15 cellular contexts compared by ENCODE assay signal in genomic region chr9:71944754-71945409, GRCh38. TPM values are rescaled to one million over a fixed set of nuclear protein-coding genes. Genes with fewer than 3 reads are reported as not detected.
A peak's percentile ranks its signal among the peaks of the same experiment; 100 is the strongest.
DNase-seq lines count a peak whose midpoint lies in the region; ATAC-seq and TF ChIP-seq lines count a peak whose summit lies in the region.
"Had no signal": no experiment of that assay in that cellular context is flagged by ENCODE, and none has a peak within 500 bp of the region (broad histone marks: within the 10 kb centered on the region; RNA-seq: fewer than 3 reads in every experiment).

No MANE protein-coding gene starts in this region.

- CTCF ChIA-PET in activated CD4-positive, alpha-beta T cell treated with anti-CD3 and anti-CD28 coated beads for 36 hours (lab: Charles Lee), result interaction anchor here (1.8 kb wide), 1 partner anchor 10 kb away, joined by 3 read pairs; no protein-coding TSS in a partner anchor

- no peak overlapping the region for H3K4me3 ChIP-seq in mucosa of descending colon
- no peak overlapping the region for H3K4me3 ChIP-seq in coronary artery
- H3K4me3 ChIP-seq: BLaER1 treated with 17β-estradiol and CSF1 and Interleukin-3, amounts not matched to agents 10 nM and 100 nM; SJSA1 had no signal

- H3K4me3 Mint-ChIP-seq in type B pancreatic cell, result peak overlapping the region; percentile 57
- H3K4me3 Mint-ChIP-seq in activated CD4-positive, alpha-beta T cell treated with anti-CD3 and anti-CD28 coated beads for 36 hours, result no peak overlapping the region
- H3K4me3 Mint-ChIP-seq: activated CD8-positive, alpha-beta T cell treated with anti-CD3 and anti-CD28 coated beads for 36 hours; activated T-helper 17 cell treated with anti-CD3 and anti-CD28 coated beads, Interleukin-2, amount 50 U/mL, for 72 hours had no signal

- POLR2A ChIA-PET in activated CD4-positive, alpha-beta T cell treated with anti-CD3 and anti-CD28 coated beads for 36 hours (lab: Charles Lee), result no interaction called here

- peaks cover 24% of the 10 kb centered on the region for H3K4me1 Mint-ChIP-seq in type B pancreatic cell (ENCODE audit: unreplicated experiment)
- H3K4me1 Mint-ChIP-seq in activated CD4-positive, alpha-beta T cell treated with anti-CD3 and anti-CD28 coated beads for 36 hours, result peaks cover 10% of the 10 kb centered on the region
- H3K4me1 Mint-ChIP-seq: activated T-helper 17 cell treated with anti-CD3 and anti-CD28 coated beads, Interleukin-2, amount 50 U/mL, for 72 hours had no signal

- no peaks in the 10 kb centered on the region for H3K27me3 Mint-ChIP-seq in type B pancreatic cell
- no peaks in the 10 kb centered on the region for H3K27me3 Mint-ChIP-seq in activated CD4-positive, alpha-beta T cell treated with anti-CD3 and anti-CD28 coated beads for 36 hours
- H3K27me3 Mint-ChIP-seq: activated CD8-positive, alpha-beta T cell treated with anti-CD3 and anti-CD28 coated beads for 36 hours; activated T-helper 17 cell treated with anti-CD3 and anti-CD28 coated beads, Interleukin-2, amount 50 U/mL, for 72 hours had no signal

- H3K27ac Mint-ChIP-seq in type B pancreatic cell, result peak overlapping the region; percentile 81
- no peak overlapping the region for H3K27ac Mint-ChIP-seq in activated CD4-positive, alpha-beta T cell treated with anti-CD3 and anti-CD28 coated beads for 36 hours
- H3K27ac Mint-ChIP-seq: activated CD8-positive, alpha-beta T cell treated with anti-CD3 and anti-CD28 coated beads for 36 hours; activated T-helper 17 cell treated with anti-CD3 and anti-CD28 coated beads, Interleukin-2, amount 50 U/mL, for 72 hours had no signal

- intact Hi-C loops in mucosa of descending colon (cut with DNase I, micrococcal nuclease), result no loop called here
- intact Hi-C loops in activated CD4-positive, alpha-beta T cell treated with anti-CD3 and anti-CD28 coated beads for 36 hours (cut with DNase I, micrococcal nuclease), result no loop called here

- DNase-seq in LoVo (ENCODE audit: low spot score), result peak; percentile 20
- DNase-seq in mucosa of descending colon, result no peak
- DNase-seq in type B pancreatic cell (ENCODE audit: extremely low spot score, unreplicated experiment), result no peak
- DNase-seq in dedifferentiated amniotic fluid mesenchymal stem cell (ENCODE audit: extremely low spot score), result no peak
- no peak for DNase-seq in coronary artery (ENCODE audit: low spot score)
- no peak for DNase-seq in activated CD4-positive, alpha-beta T cell treated with anti-CD3 and anti-CD28 coated beads for 36 hours
- DNase-seq: activated CD8-positive, alpha-beta T cell treated with anti-CD3 and anti-CD28 coated beads for 36 hours; aorta; NCI-H1048; NK-92 treated with Interleukin-12 subunit alpha and Interleukin-12 subunit beta, amount 100 ng/mL, for 24 hours; stimulated activated CD4-positive, alpha-beta T cell treated with anti-CD3 and anti-CD28 coated beads, Interleukin-15, amount 100 ng/mL, for 24 hours had no signal

- TF ChIP-seq CTCF in mucosa of descending colon (IDR thresholded peaks at IDR 0.05) (no peak), type B pancreatic cell (conservative IDR thresholded peaks at IDR 0.05) (no peak), coronary artery (IDR thresholded peaks at IDR 0.05) (no peak)

- H3K9me3 Mint-ChIP-seq in type B pancreatic cell, result no peaks in the 10 kb centered on the region
- no peaks in the 10 kb centered on the region for H3K9me3 Mint-ChIP-seq in activated CD4-positive, alpha-beta T cell treated with anti-CD3 and anti-CD28 coated beads for 36 hours (ENCODE audit: low read depth)
- H3K9me3 Mint-ChIP-seq: activated CD8-positive, alpha-beta T cell treated with anti-CD3 and anti-CD28 coated beads for 36 hours; activated T-helper 17 cell treated with anti-CD3 and anti-CD28 coated beads, Interleukin-2, amount 50 U/mL, for 72 hours had no signal

- peak; percentile 73 for ATAC-seq in mucosa of descending colon
- ATAC-seq in activated CD4-positive, alpha-beta T cell treated with anti-CD3 and anti-CD28 coated beads for 36 hours, result no peak
- ATAC-seq: activated CD8-positive, alpha-beta T cell treated with anti-CD3 and anti-CD28 coated beads for 36 hours; activated T-helper 17 cell treated with anti-CD3 and anti-CD28 coated beads, Interleukin-2, amount 50 U/mL, for 72 hours had no signal

- H3K4me1 ChIP-seq in mucosa of descending colon (ENCODE audit: low read depth), result no peaks in the 10 kb centered on the region
- H3K4me1 ChIP-seq: SJSA1 had no signal

- peak overlapping the region; percentile 23 for H3K27ac ChIP-seq in cingulate gyrus (ENCODE audit: low read depth, low read length)
- H3K27ac ChIP-seq in coronary artery, result no peak overlapping the region
- H3K27ac ChIP-seq: BLaER1 treated with 17β-estradiol and CSF1 and Interleukin-3, amounts not matched to agents 10 nM and 100 nM; SJSA1 had no signal

- H3K9me3 ChIP-seq in mucosa of descending colon, result no peaks in the 10 kb centered on the region
- H3K9me3 ChIP-seq: BLaER1 treated with 17β-estradiol and CSF1 and Interleukin-3, amounts not matched to agents 10 nM and 100 nM; SJSA1 had no signal

- H3K36me3 ChIP-seq in mucosa of descending colon (ENCODE audit: low read depth), result no peaks in the 10 kb centered on the region
- H3K36me3 ChIP-seq: SJSA1 had no signal

- H3K36me3 Mint-ChIP-seq in type B pancreatic cell, result peaks cover 8% of the 10 kb centered on the region
- peaks cover 4% of the 10 kb centered on the region for H3K36me3 Mint-ChIP-seq in activated CD4-positive, alpha-beta T cell treated with anti-CD3 and anti-CD28 coated beads for 36 hours (ENCODE audit: low read depth)

RNA-seq across cellular contexts. Expression of gene C9orf85, which starts 33.4 kb away (rescaled TPM):
- total RNA-seq in mucosa of descending colon (10 to 100 TPM; 12.6 to 17.0 (median 12.8) TPM), type B pancreatic cell (ENCODE audit: low replicate concordance) (11.4 and 17.9 TPM in 2 replicates)
- 10 to 100 TPM; 10.2 to 10.4 TPM for total RNA-seq in activated CD4-positive, alpha-beta T cell treated with anti-CD3 and anti-CD28 coated beads for 36 hours

RNA-seq across cellular contexts. Expression of gene ABHD17B, which starts 33.9 kb away (rescaled TPM):
- total RNA-seq in mucosa of descending colon (10 to 100 TPM; 21.2 to 34.7 (median 23.7) TPM), type B pancreatic cell (ENCODE audit: low replicate concordance) (35.7 and 38.3 TPM in 2 replicates)
- 10 to 100 TPM in 1 of 2 experiments, 1 to 10 TPM in 1; 9.1 to 13.3 TPM for total RNA-seq in activated CD4-positive, alpha-beta T cell treated with anti-CD3 and anti-CD28 coated beads for 36 hours
